Comparison of ENCODE assay signal across 28 cellular contexts in genomic region chr1:245684111-245684510, GRCh38.
"Had no signal": no experiment of that assay in that cellular context is flagged by ENCODE, and none has a peak within 500 bp of the region (broad histone marks: within the 10 kb centered on the region; RNA-seq: fewer than 3 reads in every experiment).

No MANE protein-coding gene starts in this region.

- H3K9me3 Mint-ChIP-seq: activated naive CD4-positive, alpha-beta T cell treated with anti-CD3 and anti-CD28 coated beads, Interleukin-2, amount 50 U/mL, for 24 hours; activated naive CD8-positive, alpha-beta T cell treated with anti-CD3 and anti-CD28 coated beads, Interleukin-2, amount 50 U/mL, for 24 hours; mesothelial cell of epicardium; neural crest cell had no signal

- H3K36me3 ChIP-seq: breast epithelium, gastrocnemius medialis, transverse colon, WERI-Rb-1 had no signal

- H3K27me3 ChIP-seq: breast epithelium, gastrocnemius medialis, transverse colon had no signal

- H3K9ac ChIP-seq: parathyroid adenoma had no signal

- H3K27ac ChIP-seq: breast epithelium, gastrocnemius medialis, parathyroid adenoma, psoas muscle, transverse colon, WERI-Rb-1 had no signal

- H3K4me1 Mint-ChIP-seq: activated CD4-positive, alpha-beta memory T cell treated with anti-CD3 and anti-CD28 coated beads, Interleukin-2, amount 10 ng/mL, durations not matched to agents 7 days and 5 days; activated naive CD4-positive, alpha-beta T cell treated with anti-CD3 and anti-CD28 coated beads, Interleukin-2, amount 50 U/mL, for 24 hours; activated naive CD8-positive, alpha-beta T cell treated with anti-CD3 and anti-CD28 coated beads, Interleukin-2, amount 50 U/mL, for 24 hours had no signal

- H3K4me1 ChIP-seq: breast epithelium, gastrocnemius medialis, parathyroid adenoma, psoas muscle had no signal

- H3K27ac Mint-ChIP-seq: activated CD4-positive, alpha-beta memory T cell treated with anti-CD3 and anti-CD28 coated beads, Interleukin-2, amount 10 ng/mL, durations not matched to agents 7 days and 5 days; activated naive CD4-positive, alpha-beta T cell treated with anti-CD3 and anti-CD28 coated beads, Interleukin-2, amount 50 U/mL, for 24 hours; activated naive CD8-positive, alpha-beta T cell treated with anti-CD3 and anti-CD28 coated beads, Interleukin-2, amount 50 U/mL, for 24 hours; activated T-cell treated with anti-CD3 and anti-CD28 coated beads, Interleukin-2, amount 50 U/mL, for 24 hours; T-helper 17 cell had no signal

- H3K4me3 ChIP-seq: breast epithelium, gastrocnemius medialis, psoas muscle, transverse colon had no signal

- DNase-seq: activated CD4-positive, alpha-beta memory T cell treated with anti-CD3 and anti-CD28 coated beads, Interleukin-2, amount 10 ng/mL, durations not matched to agents 7 days and 5 days; activated CD4-positive, alpha-beta T cell treated with anti-CD3 and anti-CD28 coated beads for 48 hours; activated CD8-positive, alpha-beta memory T cell treated with anti-CD3 and anti-CD28 coated beads, Interleukin-2, amount 50 U/mL, for 48 hours; activated naive CD8-positive, alpha-beta T cell treated with anti-CD3 and anti-CD28 coated beads, Interleukin-2, amount 50 U/mL, for 24 hours; activated T-cell treated with anti-CD3 and anti-CD28 coated beads, Interleukin-2, amount 50 U/mL, for 24 hours; amygdala; dermis blood vessel endothelial cell; effector CD4-positive, alpha-beta T cell; gastrocnemius medialis; glutamatergic neuron; hippocampal formation; kidney; left colon; mammary epithelial cell; naive B cell; occipital lobe; psoas muscle; stimulated activated naive CD4-positive, alpha-beta T cell; T-helper 17 cell; T1000; transverse colon; WERI-Rb-1 had no signal

- H3K36me3 Mint-ChIP-seq: activated naive CD4-positive, alpha-beta T cell treated with anti-CD3 and anti-CD28 coated beads, Interleukin-2, amount 50 U/mL, for 24 hours had no signal

- ATAC-seq: activated CD4-positive, CD25-positive, alpha-beta regulatory T cell treated with anti-CD3 and anti-CD28 coated beads, Interleukin-2, amount 50 U/mL, for 24 hours; activated naive CD8-positive, alpha-beta T cell treated with anti-CD3 and anti-CD28 coated beads, Interleukin-2, amount 50 U/mL, for 24 hours; gastrocnemius medialis; left colon; psoas muscle; T-helper 17 cell had no signal

- H3K9me3 ChIP-seq: breast epithelium, gastrocnemius medialis, psoas muscle, transverse colon had no signal

- H3K27me3 Mint-ChIP-seq: activated CD4-positive, alpha-beta memory T cell treated with anti-CD3 and anti-CD28 coated beads, Interleukin-2, amount 10 ng/mL, durations not matched to agents 7 days and 5 days; T-helper 17 cell had no signal

- H3K4me3 Mint-ChIP-seq: activated CD4-positive, alpha-beta memory T cell treated with anti-CD3 and anti-CD28 coated beads, Interleukin-2, amount 10 ng/mL, durations not matched to agents 7 days and 5 days; activated naive CD4-positive, alpha-beta T cell treated with anti-CD3 and anti-CD28 coated beads, Interleukin-2, amount 50 U/mL, for 24 hours; activated naive CD8-positive, alpha-beta T cell treated with anti-CD3 and anti-CD28 coated beads, Interleukin-2, amount 50 U/mL, for 24 hours; activated T-cell treated with anti-CD3 and anti-CD28 coated beads, Interleukin-2, amount 50 U/mL, for 24 hours; mesothelial cell of epicardium; naive B cell; neural crest cell; T-helper 17 cell had no signal

- H2AFZ ChIP-seq: parathyroid adenoma had no signal
